Comparison of ENCODE assay signal across 1 cellular context in the genomic region with DNA sequence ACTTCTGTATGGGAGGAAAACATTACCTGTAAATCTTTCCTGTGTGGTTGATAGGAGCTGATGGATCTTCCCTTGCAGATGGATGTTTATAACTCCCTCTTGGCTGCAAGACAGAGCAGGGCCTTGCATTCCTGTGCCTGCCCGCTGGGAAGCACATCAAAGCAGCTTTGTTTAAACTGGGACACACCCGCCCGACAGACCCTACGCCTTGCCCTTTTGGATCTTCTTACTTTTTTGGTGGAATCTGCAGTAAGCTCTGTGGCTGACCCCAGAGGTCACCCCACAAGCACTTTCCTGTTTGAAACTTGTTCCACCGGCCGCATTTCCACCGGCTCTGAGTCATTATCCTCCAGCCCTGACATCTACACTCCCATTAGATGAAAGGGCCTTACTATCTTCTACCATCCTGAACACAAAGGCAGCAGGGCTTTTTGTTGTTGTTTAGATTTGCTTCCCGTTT.
A peak's percentile ranks its signal among the peaks of the same experiment; 100 is the strongest.
TF ChIP-seq lines count a peak whose summit lies in the region.

No MANE protein-coding gene starts in this region.

TF ChIP-seq in HepG2, 621 proteins besides CTCF, POLR2A, EP300 and RAD21 (continued from another document and continues in another):
- TF ChIP-seq, protein P1, sequence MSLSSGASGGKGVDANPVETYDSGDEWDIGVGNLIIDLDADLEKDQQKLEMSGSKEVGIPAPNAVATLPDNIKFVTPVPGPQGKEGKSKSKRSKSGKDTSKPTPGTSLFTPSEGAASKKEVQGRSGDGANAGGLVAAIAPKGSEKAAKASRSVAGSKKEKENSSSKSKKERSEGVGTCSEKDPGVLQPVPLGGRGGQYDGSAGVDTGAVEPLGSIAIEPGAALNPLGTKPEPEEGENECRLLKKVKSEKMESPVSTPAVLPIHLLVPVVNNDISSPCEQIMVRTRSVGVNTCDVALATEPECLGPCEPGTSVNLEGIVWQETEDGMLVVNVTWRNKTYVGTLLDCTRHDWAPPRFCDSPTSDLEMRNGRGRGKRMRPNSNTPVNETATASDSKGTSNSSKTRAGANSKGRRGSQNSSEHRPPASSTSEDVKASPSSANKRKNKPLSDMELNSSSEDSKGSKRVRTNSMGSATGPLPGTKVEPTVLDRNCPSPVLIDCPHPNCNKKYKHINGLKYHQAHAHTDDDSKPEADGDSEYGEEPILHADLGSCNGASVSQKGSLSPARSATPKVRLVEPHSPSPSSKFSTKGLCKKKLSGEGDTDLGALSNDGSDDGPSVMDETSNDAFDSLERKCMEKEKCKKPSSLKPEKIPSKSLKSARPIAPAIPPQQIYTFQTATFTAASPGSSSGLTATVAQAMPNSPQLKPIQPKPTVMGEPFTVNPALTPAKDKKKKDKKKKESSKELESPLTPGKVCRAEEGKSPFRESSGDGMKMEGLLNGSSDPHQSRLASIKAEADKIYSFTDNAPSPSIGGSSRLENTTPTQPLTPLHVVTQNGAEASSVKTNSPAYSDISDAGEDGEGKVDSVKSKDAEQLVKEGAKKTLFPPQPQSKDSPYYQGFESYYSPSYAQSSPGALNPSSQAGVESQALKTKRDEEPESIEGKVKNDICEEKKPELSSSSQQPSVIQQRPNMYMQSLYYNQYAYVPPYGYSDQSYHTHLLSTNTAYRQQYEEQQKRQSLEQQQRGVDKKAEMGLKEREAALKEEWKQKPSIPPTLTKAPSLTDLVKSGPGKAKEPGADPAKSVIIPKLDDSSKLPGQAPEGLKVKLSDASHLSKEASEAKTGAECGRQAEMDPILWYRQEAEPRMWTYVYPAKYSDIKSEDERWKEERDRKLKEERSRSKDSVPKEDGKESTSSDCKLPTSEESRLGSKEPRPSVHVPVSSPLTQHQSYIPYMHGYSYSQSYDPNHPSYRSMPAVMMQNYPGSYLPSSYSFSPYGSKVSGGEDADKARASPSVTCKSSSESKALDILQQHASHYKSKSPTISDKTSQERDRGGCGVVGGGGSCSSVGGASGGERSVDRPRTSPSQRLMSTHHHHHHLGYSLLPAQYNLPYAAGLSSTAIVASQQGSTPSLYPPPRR (CRISPR knock-in tag; IDR thresholded peaks at IDR 0.05; ENCODE audit: borderline replicate concordance) = peak; percentile 88
- TF ChIP-seq NR2F1 (CRISPR knock-in tag; IDR thresholded peaks at IDR 0.05) = peak; percentile 89 to 97
- TF ChIP-seq, protein P2, sequence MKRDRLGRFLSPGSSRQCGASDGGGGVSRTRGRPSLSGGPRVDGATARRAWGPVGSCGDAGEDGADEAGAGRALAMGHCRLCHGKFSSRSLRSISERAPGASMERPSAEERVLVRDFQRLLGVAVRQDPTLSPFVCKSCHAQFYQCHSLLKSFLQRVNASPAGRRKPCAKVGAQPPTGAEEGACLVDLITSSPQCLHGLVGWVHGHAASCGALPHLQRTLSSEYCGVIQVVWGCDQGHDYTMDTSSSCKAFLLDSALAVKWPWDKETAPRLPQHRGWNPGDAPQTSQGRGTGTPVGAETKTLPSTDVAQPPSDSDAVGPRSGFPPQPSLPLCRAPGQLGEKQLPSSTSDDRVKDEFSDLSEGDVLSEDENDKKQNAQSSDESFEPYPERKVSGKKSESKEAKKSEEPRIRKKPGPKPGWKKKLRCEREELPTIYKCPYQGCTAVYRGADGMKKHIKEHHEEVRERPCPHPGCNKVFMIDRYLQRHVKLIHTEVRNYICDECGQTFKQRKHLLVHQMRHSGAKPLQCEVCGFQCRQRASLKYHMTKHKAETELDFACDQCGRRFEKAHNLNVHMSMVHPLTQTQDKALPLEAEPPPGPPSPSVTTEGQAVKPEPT (CRISPR knock-in tag; IDR thresholded peaks at IDR 0.05; ENCODE audit: low read depth) = no peak
- TF ChIP-seq NFATC3 (CRISPR knock-in tag; IDR thresholded peaks at IDR 0.05) = no peak
- peak; percentile 83 for TF ChIP-seq PITX1 (CRISPR knock-in tag; IDR thresholded peaks at IDR 0.05)
- TF ChIP-seq ZNF460 (CRISPR knock-in tag; IDR thresholded peaks at IDR 0.05; ENCODE audit: borderline replicate concordance) = 0 out of 2 replicates have a peak, but pooled peaks have one; percentile 10
- TF ChIP-seq ZNF234 (CRISPR knock-in tag; conservative IDR thresholded peaks at IDR 0.05) = no peak
- TF ChIP-seq, protein P3, sequence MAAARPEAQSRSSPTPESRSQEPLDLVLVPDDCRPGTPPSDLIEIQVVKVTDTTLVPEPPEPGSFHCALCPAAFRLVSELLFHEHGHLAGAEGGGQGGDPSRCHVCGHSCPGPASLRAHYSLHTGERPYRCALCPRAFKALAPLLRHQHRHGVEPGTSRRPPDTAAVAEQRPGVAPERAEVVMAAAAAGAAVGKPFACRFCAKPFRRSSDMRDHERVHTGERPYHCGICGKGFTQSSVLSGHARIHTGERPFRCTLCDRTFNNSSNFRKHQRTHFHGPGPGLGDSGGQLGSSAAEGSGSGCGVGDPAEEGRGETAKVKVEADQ (CRISPR knock-in tag; IDR thresholded peaks at IDR 0.05; ENCODE audit: borderline replicate concordance) = no peak
- peak; percentile 38 for TF ChIP-seq SKI (IDR thresholded peaks at IDR 0.05; ENCODE audit: partially characterized antibody)
- no peak for TF ChIP-seq ZNF24 (IDR thresholded peaks at IDR 0.05)
- no peak for TF ChIP-seq ZNF615 (CRISPR knock-in tag; IDR thresholded peaks at IDR 0.05; ENCODE audit: borderline replicate concordance)
- TF ChIP-seq, protein P4, sequence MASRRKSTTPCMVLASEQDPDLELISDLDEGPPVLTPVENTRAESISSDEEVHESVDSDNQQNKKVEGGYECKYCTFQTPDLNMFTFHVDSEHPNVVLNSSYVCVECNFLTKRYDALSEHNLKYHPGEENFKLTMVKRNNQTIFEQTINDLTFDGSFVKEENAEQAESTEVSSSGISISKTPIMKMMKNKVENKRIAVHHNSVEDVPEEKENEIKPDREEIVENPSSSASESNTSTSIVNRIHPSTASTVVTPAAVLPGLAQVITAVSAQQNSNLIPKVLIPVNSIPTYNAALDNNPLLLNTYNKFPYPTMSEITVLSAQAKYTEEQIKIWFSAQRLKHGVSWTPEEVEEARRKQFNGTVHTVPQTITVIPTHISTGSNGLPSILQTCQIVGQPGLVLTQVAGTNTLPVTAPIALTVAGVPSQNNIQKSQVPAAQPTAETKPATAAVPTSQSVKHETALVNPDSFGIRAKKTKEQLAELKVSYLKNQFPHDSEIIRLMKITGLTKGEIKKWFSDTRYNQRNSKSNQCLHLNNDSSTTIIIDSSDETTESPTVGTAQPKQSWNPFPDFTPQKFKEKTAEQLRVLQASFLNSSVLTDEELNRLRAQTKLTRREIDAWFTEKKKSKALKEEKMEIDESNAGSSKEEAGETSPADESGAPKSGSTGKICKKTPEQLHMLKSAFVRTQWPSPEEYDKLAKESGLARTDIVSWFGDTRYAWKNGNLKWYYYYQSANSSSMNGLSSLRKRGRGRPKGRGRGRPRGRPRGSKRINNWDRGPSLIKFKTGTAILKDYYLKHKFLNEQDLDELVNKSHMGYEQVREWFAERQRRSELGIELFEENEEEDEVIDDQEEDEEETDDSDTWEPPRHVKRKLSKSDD (CRISPR knock-in tag; IDR thresholded peaks at IDR 0.05; ENCODE audit: low read depth) = no peak
- no peak for TF ChIP-seq MEIS1 (CRISPR knock-in tag; IDR thresholded peaks at IDR 0.05; ENCODE audit: borderline replicate concordance)
- no peak for TF ChIP-seq CAMTA2 (CRISPR knock-in tag; IDR thresholded peaks at IDR 0.05; ENCODE audit: borderline replicate concordance)
- TF ChIP-seq, protein P5, sequence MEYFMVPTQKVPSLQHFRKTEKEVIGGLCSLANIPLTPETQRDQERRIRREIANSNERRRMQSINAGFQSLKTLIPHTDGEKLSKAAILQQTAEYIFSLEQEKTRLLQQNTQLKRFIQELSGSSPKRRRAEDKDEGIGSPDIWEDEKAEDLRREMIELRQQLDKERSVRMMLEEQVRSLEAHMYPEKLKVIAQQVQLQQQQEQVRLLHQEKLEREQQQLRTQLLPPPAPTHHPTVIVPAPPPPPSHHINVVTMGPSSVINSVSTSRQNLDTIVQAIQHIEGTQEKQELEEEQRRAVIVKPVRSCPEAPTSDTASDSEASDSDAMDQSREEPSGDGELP (IDR thresholded peaks at IDR 0.05; ENCODE audit: borderline replicate concordance, low read depth) = peak; percentile 65; the same call in 1 of the 2 replicates
- TF ChIP-seq, protein P6, sequence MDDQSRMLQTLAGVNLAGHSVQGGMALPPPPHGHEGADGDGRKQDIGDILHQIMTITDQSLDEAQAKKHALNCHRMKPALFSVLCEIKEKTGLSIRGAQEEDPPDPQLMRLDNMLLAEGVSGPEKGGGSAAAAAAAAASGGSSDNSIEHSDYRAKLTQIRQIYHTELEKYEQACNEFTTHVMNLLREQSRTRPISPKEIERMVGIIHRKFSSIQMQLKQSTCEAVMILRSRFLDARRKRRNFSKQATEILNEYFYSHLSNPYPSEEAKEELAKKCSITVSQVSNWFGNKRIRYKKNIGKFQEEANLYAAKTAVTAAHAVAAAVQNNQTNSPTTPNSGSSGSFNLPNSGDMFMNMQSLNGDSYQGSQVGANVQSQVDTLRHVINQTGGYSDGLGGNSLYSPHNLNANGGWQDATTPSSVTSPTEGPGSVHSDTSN (CRISPR knock-in tag; IDR thresholded peaks at IDR 0.05; ENCODE audit: borderline replicate concordance) = no peak
- TF ChIP-seq LCORL (IDR thresholded peaks at IDR 0.05) = peak; percentile 84; the same call in 1 of the 2 replicates
- peak; percentile 98 for TF ChIP-seq LCORL (CRISPR knock-in tag; IDR thresholded peaks at IDR 0.05)
- TF ChIP-seq FOXK2 (IDR thresholded peaks at IDR 0.05) = no peak
- TF ChIP-seq, protein P7, sequence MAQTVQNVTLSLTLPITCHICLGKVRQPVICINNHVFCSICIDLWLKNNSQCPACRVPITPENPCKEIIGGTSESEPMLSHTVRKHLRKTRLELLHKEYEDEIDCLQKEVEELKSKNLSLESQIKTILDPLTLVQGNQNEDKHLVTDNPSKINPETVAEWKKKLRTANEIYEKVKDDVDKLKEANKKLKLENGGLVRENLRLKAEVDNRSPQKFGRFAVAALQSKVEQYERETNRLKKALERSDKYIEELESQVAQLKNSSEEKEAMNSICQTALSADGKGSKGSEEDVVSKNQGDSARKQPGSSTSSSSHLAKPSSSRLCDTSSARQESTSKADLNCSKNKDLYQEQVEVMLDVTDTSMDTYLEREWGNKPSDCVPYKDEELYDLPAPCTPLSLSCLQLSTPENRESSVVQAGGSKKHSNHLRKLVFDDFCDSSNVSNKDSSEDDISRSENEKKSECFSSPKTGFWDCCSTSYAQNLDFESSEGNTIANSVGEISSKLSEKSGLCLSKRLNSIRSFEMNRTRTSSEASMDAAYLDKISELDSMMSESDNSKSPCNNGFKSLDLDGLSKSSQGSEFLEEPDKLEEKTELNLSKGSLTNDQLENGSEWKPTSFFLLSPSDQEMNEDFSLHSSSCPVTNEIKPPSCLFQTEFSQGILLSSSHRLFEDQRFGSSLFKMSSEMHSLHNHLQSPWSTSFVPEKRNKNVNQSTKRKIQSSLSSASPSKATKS (CRISPR knock-in tag; IDR thresholded peaks at IDR 0.05) = no peak
- no peak for TF ChIP-seq SP2 (CRISPR knock-in tag; IDR thresholded peaks at IDR 0.05)
- TF ChIP-seq ZNF782 (CRISPR knock-in tag; IDR thresholded peaks at IDR 0.05; ENCODE audit: borderline replicate concordance) = no peak
- TF ChIP-seq ARHGAP35 (CRISPR knock-in tag; IDR thresholded peaks at IDR 0.05; ENCODE audit: borderline replicate concordance) = no peak
- TF ChIP-seq, protein P8, sequence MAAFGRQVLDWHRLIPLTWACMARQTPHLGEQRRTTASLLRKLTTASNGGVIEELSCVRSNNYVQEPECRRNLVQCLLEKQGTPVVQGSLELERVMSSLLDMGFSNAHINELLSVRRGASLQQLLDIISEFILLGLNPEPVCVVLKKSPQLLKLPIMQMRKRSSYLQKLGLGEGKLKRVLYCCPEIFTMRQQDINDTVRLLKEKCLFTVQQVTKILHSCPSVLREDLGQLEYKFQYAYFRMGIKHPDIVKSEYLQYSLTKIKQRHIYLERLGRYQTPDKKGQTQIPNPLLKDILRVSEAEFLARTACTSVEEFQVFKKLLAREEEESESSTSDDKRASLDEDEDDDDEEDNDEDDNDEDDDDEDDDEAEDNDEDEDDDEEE (CRISPR knock-in tag; IDR thresholded peaks at IDR 0.05) = no peak
- TF ChIP-seq, protein P9, sequence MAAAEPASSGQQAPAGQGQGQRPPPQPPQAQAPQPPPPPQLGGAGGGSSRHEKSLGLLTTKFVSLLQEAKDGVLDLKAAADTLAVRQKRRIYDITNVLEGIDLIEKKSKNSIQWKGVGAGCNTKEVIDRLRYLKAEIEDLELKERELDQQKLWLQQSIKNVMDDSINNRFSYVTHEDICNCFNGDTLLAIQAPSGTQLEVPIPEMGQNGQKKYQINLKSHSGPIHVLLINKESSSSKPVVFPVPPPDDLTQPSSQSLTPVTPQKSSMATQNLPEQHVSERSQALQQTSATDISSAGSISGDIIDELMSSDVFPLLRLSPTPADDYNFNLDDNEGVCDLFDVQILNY (CRISPR knock-in tag; conservative IDR thresholded peaks at IDR 0.05) = no peak
- no peak for TF ChIP-seq WIZ (CRISPR knock-in tag; IDR thresholded peaks at IDR 0.05)
- TF ChIP-seq ZNF547 (CRISPR knock-in tag; IDR thresholded peaks at IDR 0.05) = no peak
- TF ChIP-seq, protein P10, sequence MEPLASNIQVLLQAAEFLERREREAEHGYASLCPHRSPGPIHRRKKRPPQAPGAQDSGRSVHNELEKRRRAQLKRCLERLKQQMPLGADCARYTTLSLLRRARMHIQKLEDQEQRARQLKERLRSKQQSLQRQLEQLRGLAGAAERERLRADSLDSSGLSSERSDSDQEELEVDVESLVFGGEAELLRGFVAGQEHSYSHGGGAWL (CRISPR knock-in tag; IDR thresholded peaks at IDR 0.05) = no peak
- TF ChIP-seq, protein P11, sequence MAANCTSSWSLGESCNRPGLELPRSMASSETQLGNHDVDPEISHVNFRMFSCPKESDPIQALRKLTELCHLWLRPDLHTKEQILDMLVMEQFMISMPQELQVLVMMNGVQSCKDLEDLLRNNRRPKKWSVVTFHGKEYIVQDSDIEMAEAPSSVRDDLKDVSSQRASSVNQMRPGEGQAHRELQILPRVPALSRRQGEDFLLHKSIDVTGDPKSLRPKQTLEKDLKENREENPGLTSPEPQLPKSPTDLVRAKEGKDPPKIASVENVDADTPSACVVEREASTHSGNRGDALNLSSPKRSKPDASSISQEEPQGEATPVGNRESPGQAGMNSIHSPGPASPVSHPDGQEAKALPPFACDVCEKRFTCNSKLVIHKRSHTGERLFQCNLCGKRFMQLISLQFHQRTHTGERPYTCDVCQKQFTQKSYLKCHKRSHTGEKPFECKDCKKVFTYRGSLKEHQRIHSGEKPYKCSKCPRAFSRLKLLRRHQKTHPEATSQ (CRISPR knock-in tag; IDR thresholded peaks at IDR 0.05; ENCODE audit: borderline replicate concordance) = no peak; the same call in 1 of the 2 replicates
- TF ChIP-seq NONO (IDR thresholded peaks at IDR 0.05) = no peak
- TF ChIP-seq NONO (CRISPR knock-in tag; conservative IDR thresholded peaks at IDR 0.05) = no peak
- TF ChIP-seq ZNF101 (CRISPR knock-in tag; IDR thresholded peaks at IDR 0.05; ENCODE audit: borderline replicate concordance, low read depth) = no peak
- TF ChIP-seq ATAD3A (CRISPR knock-in tag; IDR thresholded peaks at IDR 0.05) = no peak
- no peak for TF ChIP-seq SP4 (CRISPR knock-in tag; IDR thresholded peaks at IDR 0.05)
